In the genomic region with DNA sequence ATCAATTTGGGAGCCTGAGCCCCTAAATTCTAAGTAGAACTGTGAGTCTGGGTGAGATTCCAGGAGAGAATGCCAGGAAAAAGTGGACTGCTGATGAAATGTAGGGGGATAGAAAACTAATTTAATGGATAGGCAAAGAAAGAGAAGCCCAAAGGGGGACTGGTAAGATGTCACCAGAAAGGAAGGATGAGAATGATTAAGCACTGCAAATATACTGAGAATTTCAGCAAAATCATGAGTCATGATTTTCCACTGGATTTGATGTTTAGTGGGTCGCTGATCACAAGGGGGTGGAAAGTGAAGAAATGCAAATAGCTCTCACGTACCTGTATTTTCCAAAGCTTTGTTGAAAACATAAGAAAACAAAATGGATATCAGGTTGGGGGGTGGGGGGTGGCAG, we compare ENCODE assay signal across 2 cellular contexts.
TF ChIP-seq lines count a peak whose summit lies in the region.

No MANE protein-coding gene starts in this region.

TF ChIP-seq in A549, 52 proteins besides CTCF, POLR2A, EP300 and RAD21 (continued from another document):
- TF ChIP-seq ELK1 (IDR thresholded peaks at IDR 0.05; ENCODE audit: low read depth, low read length) = no peak
- TF ChIP-seq HDAC2 (IDR thresholded peaks at IDR 0.05) = no peak
- TF ChIP-seq POLR2AphosphoS2 (conservative IDR thresholded peaks at IDR 0.05; ENCODE audit: low read length) = no peak
- TF ChIP-seq, protein P1, sequence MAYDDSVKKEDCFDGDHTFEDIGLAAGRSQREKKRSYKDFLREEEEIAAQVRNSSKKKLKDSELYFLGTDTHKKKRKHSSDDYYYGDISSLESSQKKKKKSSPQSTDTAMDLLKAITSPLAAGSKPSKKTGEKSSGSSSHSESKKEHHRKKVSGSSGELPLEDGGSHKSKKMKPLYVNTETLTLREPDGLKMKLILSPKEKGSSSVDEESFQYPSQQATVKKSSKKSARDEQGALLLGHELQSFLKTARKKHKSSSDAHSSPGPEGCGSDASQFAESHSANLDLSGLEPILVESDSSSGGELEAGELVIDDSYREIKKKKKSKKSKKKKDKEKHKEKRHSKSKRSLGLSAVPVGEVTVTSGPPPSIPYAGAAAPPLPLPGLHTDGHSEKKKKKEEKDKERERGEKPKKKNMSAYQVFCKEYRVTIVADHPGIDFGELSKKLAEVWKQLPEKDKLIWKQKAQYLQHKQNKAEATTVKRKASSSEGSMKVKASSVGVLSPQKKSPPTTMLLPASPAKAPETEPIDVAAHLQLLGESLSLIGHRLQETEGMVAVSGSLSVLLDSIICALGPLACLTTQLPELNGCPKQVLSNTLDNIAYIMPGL (CRISPR knock-in tag; IDR thresholded peaks at IDR 0.05; ENCODE audit: borderline replicate concordance) = no peak
- peak; percentile 78 for TF ChIP-seq NFE2L2 (conservative IDR thresholded peaks at IDR 0.05; ENCODE audit: low read length)
- no peak for TF ChIP-seq HOXA7 (CRISPR knock-in tag; IDR thresholded peaks at IDR 0.05)
- no peak for TF ChIP-seq HOXB13 (CRISPR knock-in tag; IDR thresholded peaks at IDR 0.05; ENCODE audit: low read depth)
- TF ChIP-seq, protein P2, sequence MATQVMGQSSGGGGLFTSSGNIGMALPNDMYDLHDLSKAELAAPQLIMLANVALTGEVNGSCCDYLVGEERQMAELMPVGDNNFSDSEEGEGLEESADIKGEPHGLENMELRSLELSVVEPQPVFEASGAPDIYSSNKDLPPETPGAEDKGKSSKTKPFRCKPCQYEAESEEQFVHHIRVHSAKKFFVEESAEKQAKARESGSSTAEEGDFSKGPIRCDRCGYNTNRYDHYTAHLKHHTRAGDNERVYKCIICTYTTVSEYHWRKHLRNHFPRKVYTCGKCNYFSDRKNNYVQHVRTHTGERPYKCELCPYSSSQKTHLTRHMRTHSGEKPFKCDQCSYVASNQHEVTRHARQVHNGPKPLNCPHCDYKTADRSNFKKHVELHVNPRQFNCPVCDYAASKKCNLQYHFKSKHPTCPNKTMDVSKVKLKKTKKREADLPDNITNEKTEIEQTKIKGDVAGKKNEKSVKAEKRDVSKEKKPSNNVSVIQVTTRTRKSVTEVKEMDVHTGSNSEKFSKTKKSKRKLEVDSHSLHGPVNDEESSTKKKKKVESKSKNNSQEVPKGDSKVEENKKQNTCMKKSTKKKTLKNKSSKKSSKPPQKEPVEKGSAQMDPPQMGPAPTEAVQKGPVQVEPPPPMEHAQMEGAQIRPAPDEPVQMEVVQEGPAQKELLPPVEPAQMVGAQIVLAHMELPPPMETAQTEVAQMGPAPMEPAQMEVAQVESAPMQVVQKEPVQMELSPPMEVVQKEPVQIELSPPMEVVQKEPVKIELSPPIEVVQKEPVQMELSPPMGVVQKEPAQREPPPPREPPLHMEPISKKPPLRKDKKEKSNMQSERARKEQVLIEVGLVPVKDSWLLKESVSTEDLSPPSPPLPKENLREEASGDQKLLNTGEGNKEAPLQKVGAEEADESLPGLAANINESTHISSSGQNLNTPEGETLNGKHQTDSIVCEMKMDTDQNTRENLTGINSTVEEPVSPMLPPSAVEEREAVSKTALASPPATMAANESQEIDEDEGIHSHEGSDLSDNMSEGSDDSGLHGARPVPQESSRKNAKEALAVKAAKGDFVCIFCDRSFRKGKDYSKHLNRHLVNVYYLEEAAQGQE (IDR thresholded peaks at IDR 0.05) = no peak
- TF ChIP-seq MYC (IDR thresholded peaks at IDR 0.05; ENCODE audit: borderline replicate concordance, low read length) = no peak
- TF ChIP-seq ZC3H11A (IDR thresholded peaks at IDR 0.05) = no peak
- TF ChIP-seq TFCP2L1 (CRISPR knock-in tag; IDR thresholded peaks at IDR 0.05) = no peak
- no peak for TF ChIP-seq CHD2 (IDR thresholded peaks at IDR 0.05; ENCODE audit: low read length, partially characterized antibody)
- TF ChIP-seq, protein P3, sequence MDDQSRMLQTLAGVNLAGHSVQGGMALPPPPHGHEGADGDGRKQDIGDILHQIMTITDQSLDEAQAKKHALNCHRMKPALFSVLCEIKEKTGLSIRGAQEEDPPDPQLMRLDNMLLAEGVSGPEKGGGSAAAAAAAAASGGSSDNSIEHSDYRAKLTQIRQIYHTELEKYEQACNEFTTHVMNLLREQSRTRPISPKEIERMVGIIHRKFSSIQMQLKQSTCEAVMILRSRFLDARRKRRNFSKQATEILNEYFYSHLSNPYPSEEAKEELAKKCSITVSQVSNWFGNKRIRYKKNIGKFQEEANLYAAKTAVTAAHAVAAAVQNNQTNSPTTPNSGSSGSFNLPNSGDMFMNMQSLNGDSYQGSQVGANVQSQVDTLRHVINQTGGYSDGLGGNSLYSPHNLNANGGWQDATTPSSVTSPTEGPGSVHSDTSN (IDR thresholded peaks at IDR 0.05) = no peak
- TF ChIP-seq, protein P4, sequence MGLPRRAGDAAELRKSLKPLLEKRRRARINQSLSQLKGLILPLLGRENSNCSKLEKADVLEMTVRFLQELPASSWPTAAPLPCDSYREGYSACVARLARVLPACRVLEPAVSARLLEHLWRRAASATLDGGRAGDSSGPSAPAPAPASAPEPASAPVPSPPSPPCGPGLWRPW (IDR thresholded peaks at IDR 0.05) = no peak
- no peak for TF ChIP-seq NPAS2 (CRISPR knock-in tag; IDR thresholded peaks at IDR 0.05; ENCODE audit: borderline replicate concordance)
- TF ChIP-seq KDM1A (IDR thresholded peaks at IDR 0.05; ENCODE audit: low read depth) = no peak
- no peak for TF ChIP-seq CEBPB (IDR thresholded peaks at IDR 0.05)
- TF ChIP-seq BHLHE40 (IDR thresholded peaks at IDR 0.05; ENCODE audit: low read depth, low read length) = no peak
- no peak for TF ChIP-seq SREBF2 (IDR thresholded peaks at IDR 0.05)
- no peak for TF ChIP-seq HOXB5 (CRISPR knock-in tag; IDR thresholded peaks at IDR 0.05)
- TF ChIP-seq, protein P5, sequence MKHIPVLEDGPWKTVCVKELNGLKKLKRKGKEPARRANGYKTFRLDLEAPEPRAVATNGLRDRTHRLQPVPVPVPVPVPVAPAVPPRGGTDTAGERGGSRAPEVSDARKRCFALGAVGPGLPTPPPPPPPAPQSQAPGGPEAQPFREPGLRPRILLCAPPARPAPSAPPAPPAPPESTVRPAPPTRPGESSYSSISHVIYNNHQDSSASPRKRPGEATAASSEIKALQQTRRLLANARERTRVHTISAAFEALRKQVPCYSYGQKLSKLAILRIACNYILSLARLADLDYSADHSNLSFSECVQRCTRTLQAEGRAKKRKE (CRISPR knock-in tag; IDR thresholded peaks at IDR 0.05; ENCODE audit: low read depth) = no peak
- no peak for TF ChIP-seq NR3C1 (IDR thresholded peaks at IDR 0.05)
- 0 out of 2 replicates have a peak, but pooled peaks have one; percentile 11 for TF ChIP-seq FOSL2 (IDR thresholded peaks at IDR 0.05)
- TF ChIP-seq FOSL2 (CRISPR knock-in tag; IDR thresholded peaks at IDR 0.05) = peak; percentile 76
- TF ChIP-seq MAFK (IDR thresholded peaks at IDR 0.05; ENCODE audit: partially characterized antibody) = peak; percentile 91
- TF ChIP-seq CHD4 (IDR thresholded peaks at IDR 0.05; ENCODE audit: borderline replicate concordance) = no peak

TF ChIP-seq in SK-N-SH, 30 proteins besides CTCF, POLR2A, EP300 and RAD21 (continued from another document):
- TF ChIP-seq TEAD4 (IDR thresholded peaks at IDR 0.05; ENCODE audit: borderline replicate concordance, insufficient read depth) (no peak), JUND (IDR thresholded peaks at IDR 0.05) (peak; percentile 55), TAF1 (IDR thresholded peaks at IDR 0.05; ENCODE audit: borderline replicate concordance, low read depth, low read length) (no peak), NRF1 (IDR thresholded peaks at IDR 0.05; ENCODE audit: low read depth, low read length) (no peak), RXRA (IDR thresholded peaks at IDR 0.05; ENCODE audit: borderline replicate concordance, low read depth) (no peak), POLR2AphosphoS5 (IDR thresholded peaks at IDR 0.05; ENCODE audit: low read depth, low read length) (no peak), MAX (IDR thresholded peaks at IDR 0.05; ENCODE audit: low read depth) (no peak), USF1 (IDR thresholded peaks at IDR 0.05; ENCODE audit: borderline replicate concordance, low read depth) (no peak), FOSL2 (IDR thresholded peaks at IDR 0.05; ENCODE audit: borderline replicate concordance, low read depth) (peak; percentile 82)
- TF ChIP-seq, protein P2 (IDR thresholded peaks at IDR 0.05; ENCODE audit: low read depth, low read length) = no peak
TF ChIP-seq in SK-N-SH: peak in this region for 4.
